Comparison of ENCODE assay signal across 28 cellular contexts in the genomic region with DNA sequence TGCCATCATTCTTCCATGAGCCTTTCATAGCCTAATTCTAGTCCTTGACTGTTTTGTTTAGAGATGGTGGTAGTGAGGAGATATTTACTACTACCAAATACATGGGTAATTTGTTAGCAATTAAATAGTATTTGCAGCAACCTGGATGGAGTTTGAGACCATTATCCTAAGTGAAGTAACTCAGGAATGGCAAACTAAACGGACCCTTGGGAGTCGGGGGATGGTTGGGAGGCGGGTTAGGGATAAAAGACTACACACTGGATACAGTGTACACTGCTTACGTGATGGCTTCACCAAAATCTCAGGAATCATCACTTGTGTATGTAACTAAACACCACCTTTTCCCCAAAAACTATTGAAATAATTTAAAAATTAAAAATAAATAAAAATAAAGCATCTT.
"Had no signal": no experiment of that assay in that cellular context is flagged by ENCODE, and none has a peak within 500 bp of the region (broad histone marks: within the 10 kb centered on the region; RNA-seq: fewer than 3 reads in every experiment).

No MANE protein-coding gene starts in this region.

- H2AFZ ChIP-seq: parathyroid adenoma had no signal

- H3K4me3 Mint-ChIP-seq: natural killer cell treated with Interleukin-12 subunit alpha and Interleukin-12 subunit beta and Interleukin-15 and Interleukin-18, amount 100 ng/mL, for 72 hours; nephron progenitor cell; neural crest cell; stimulated activated effector memory CD8-positive, alpha-beta T cell treated with anti-CD3 and anti-CD28 coated beads, Interleukin-12 subunit alpha, Interleukin-12 subunit beta, amount 100 ng/mL, for 72 hours; stimulated activated naive B cell treated with anti-CD40 and anti-IgM and Interleukin-4, amounts not matched to agents 10 μg/mL and 1 μg/mL and 100 μg/mL, for 72 hours; stimulated activated naive CD8-positive, alpha-beta T cell treated with anti-CD3 and anti-CD28 coated beads, Interleukin-15, Interleukin-2, amounts not matched to agents 100 ng/mL and 50 ng/mL, for 24 hours had no signal

- ATAC-seq: natural killer cell treated with Interleukin-12 subunit alpha and Interleukin-12 subunit beta and Interleukin-15 and Interleukin-18, amount 100 ng/mL, for 72 hours; psoas muscle; right cardiac atrium; right lobe of liver; stimulated activated effector memory CD8-positive, alpha-beta T cell treated with anti-CD3 and anti-CD28 coated beads, Interleukin-12 subunit alpha, Interleukin-12 subunit beta, amount 100 ng/mL, for 72 hours; stimulated activated naive B cell treated with anti-CD40 and anti-IgM and Interleukin-4, amounts not matched to agents 10 μg/mL and 1 μg/mL and 100 μg/mL, for 72 hours had no signal

- H3K4me3 ChIP-seq: ovary, psoas muscle, right lobe of liver, sigmoid colon, stomach, thoracic aorta, thyroid gland, tibial nerve, upper lobe of left lung, vagina had no signal

- H3K27me3 Mint-ChIP-seq: natural killer cell treated with Interleukin-12 subunit alpha and Interleukin-12 subunit beta and Interleukin-15 and Interleukin-18, amount 100 ng/mL, for 72 hours; progenitor cell of endocrine pancreas; stimulated activated naive CD8-positive, alpha-beta T cell treated with anti-CD3 and anti-CD28 coated beads, Interleukin-15, Interleukin-2, amounts not matched to agents 100 ng/mL and 50 ng/mL, for 24 hours had no signal

- H3K9ac ChIP-seq: parathyroid adenoma had no signal

- H3K27me3 ChIP-seq: ovary, right lobe of liver, sigmoid colon, stomach, thyroid gland, tibial nerve, upper lobe of left lung, vagina had no signal

- H3K36me3 ChIP-seq: ovary, right lobe of liver, sigmoid colon, stomach, thoracic aorta, thyroid gland, tibial nerve, upper lobe of left lung, vagina had no signal

- H3K9me3 Mint-ChIP-seq: natural killer cell treated with Interleukin-12 subunit alpha and Interleukin-12 subunit beta and Interleukin-15 and Interleukin-18, amount 100 ng/mL, for 72 hours; nephron progenitor cell; stimulated activated naive B cell treated with anti-CD40 and anti-IgM and Interleukin-4, amounts not matched to agents 10 μg/mL and 1 μg/mL and 100 μg/mL, for 72 hours had no signal

- H3K27ac ChIP-seq: ovary, parathyroid adenoma, psoas muscle, right lobe of liver, sigmoid colon, stomach, thoracic aorta, thyroid gland, tibial nerve, upper lobe of left lung, vagina had no signal

- H3K4me1 Mint-ChIP-seq: stimulated activated effector memory CD8-positive, alpha-beta T cell treated with anti-CD3 and anti-CD28 coated beads, Interleukin-12 subunit alpha, Interleukin-12 subunit beta, amount 100 ng/mL, for 72 hours; stimulated activated naive B cell treated with anti-CD40 and anti-IgM and Interleukin-4, amounts not matched to agents 10 μg/mL and 1 μg/mL and 100 μg/mL, for 72 hours had no signal

- H3K27ac Mint-ChIP-seq: natural killer cell treated with Interleukin-12 subunit alpha and Interleukin-12 subunit beta and Interleukin-15 and Interleukin-18, amount 100 ng/mL, for 72 hours; nephron progenitor cell; progenitor cell of endocrine pancreas; stimulated activated effector memory CD8-positive, alpha-beta T cell treated with anti-CD3 and anti-CD28 coated beads, Interleukin-12 subunit alpha, Interleukin-12 subunit beta, amount 100 ng/mL, for 72 hours; stimulated activated naive B cell treated with anti-CD40 and anti-IgM and Interleukin-4, amounts not matched to agents 10 μg/mL and 1 μg/mL and 100 μg/mL, for 72 hours; stimulated activated naive CD8-positive, alpha-beta T cell treated with anti-CD3 and anti-CD28 coated beads, Interleukin-15, Interleukin-2, amounts not matched to agents 100 ng/mL and 50 ng/mL, for 24 hours had no signal

- H3K9me3 ChIP-seq: ovary, psoas muscle, right lobe of liver, sigmoid colon, stomach, thoracic aorta, thyroid gland, tibial nerve, upper lobe of left lung, vagina had no signal

- H3K79me2 ChIP-seq: parathyroid adenoma had no signal

- DNase-seq: nephron progenitor cell; occipital lobe; ovary; posterior cingulate gyrus; psoas muscle; right cardiac atrium; right lobe of liver; sigmoid colon; small intestine; stimulated activated CD4-positive, alpha-beta T cell treated with anti-CD3 and anti-CD28 coated beads, Interleukin-15, amount 100 ng/mL, for 24 hours; stimulated activated CD4-positive, alpha-beta T cell treated with anti-CD3 and anti-CD28 coated beads, Interleukin-2, amount 100 ng/mL, for 24 hours; stimulated activated CD4-positive, alpha-beta T cell treated with anti-CD3 and anti-CD28 coated beads, Interleukin-2, amount 100 ng/mL, for 48 hours; stimulated activated CD4-positive, alpha-beta T cell treated with anti-CD3 and anti-CD28 coated beads, Interleukin-4, amount 100 ng/mL, for 24 hours; stimulated activated naive B cell treated with anti-CD40 and anti-IgM and Interleukin-4, amounts not matched to agents 10 μg/mL and 1 μg/mL and 100 μg/mL, for 72 hours; stimulated activated naive CD4-positive, alpha-beta T cell treated with Interleukin-2 at 50 U/mL for 16 hours; stomach; thyroid gland; trophoblast cell; upper lobe of left lung had no signal

- H3K4me1 ChIP-seq: parathyroid adenoma, psoas muscle, right lobe of liver, thyroid gland, upper lobe of left lung, vagina had no signal

- H3K36me3 Mint-ChIP-seq: natural killer cell treated with Interleukin-12 subunit alpha and Interleukin-12 subunit beta and Interleukin-15 and Interleukin-18, amount 100 ng/mL, for 72 hours; stimulated activated effector memory CD8-positive, alpha-beta T cell treated with anti-CD3 and anti-CD28 coated beads, Interleukin-12 subunit alpha, Interleukin-12 subunit beta, amount 100 ng/mL, for 72 hours; stimulated activated naive B cell treated with anti-CD40 and anti-IgM and Interleukin-4, amounts not matched to agents 10 μg/mL and 1 μg/mL and 100 μg/mL, for 72 hours had no signal
